Comparison of ENCODE assay signal across 25 cellular contexts in the genomic region with DNA sequence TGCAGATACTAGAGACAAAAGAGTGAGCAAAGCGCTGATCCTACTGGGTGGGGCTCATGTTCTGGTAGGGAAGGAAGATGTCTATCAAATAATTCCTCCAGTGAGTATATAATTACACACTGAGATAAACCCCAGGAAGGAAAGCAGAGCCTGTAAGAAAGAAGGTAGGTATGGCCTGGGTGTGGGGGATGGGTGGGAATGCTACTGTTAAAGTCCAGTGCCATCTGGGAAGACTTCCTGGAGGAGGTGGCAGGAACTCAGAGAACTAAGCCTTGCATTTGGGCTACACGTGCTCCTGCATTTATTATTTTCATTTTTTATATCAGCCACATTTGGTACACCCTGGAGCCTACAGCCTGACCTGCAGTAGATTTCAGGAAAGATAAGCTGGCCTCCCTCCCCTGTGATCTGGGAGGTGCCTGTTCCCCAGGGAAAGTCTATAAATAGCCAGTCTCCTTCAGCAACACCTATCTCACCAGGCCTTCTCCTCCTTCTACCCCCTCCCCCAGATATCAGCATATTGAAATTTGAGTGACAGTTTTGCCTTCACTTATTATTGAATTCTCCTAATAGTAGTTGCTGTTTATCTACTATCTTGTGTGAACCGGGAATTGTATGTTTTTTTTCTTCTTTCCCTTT. TPM values are rescaled to one million over a fixed set of nuclear protein-coding genes. Genes with fewer than 3 reads are reported as not detected.
A peak's percentile ranks its signal among the peaks of the same experiment; 100 is the strongest.
DNase-seq lines count a peak whose midpoint lies in the region; ATAC-seq and FAIRE-seq lines count a peak whose summit lies in the region.
"Had no signal": no experiment of that assay in that cellular context is flagged by ENCODE, and none has a peak within 500 bp of the region (broad histone marks: within the 10 kb centered on the region; RNA-seq: fewer than 3 reads in every experiment).

No MANE protein-coding gene starts in this region.

- H3K36me3 ChIP-seq in small intestine (ENCODE audit: control insufficient read depth in 2 of 2, insufficient read depth in 2 of 2, low read length in 2 of 2): no peaks in the 10 kb centered on the region
- H3K36me3 ChIP-seq: cardiac muscle cell, neutrophil, spleen, stomach had no signal

- H3K27ac ChIP-seq in epithelial cell of prostate (peak overlapping the region; percentile 23), small intestine (ENCODE audit: low read depth in 1 of 2, low read length in 1 of 2) (no peak overlapping the region)
- H3K27ac ChIP-seq: cardiac muscle cell, neutrophil, spleen, stomach had no signal

- H3K27me3 ChIP-seq in small intestine (ENCODE audit: control insufficient read depth in 2 of 2, insufficient read depth in 2 of 2, low read length in 2 of 2): no peaks in the 10 kb centered on the region
- H3K27me3 ChIP-seq: cardiac muscle cell, neutrophil, stomach had no signal

- no peaks in the 10 kb centered on the region for H3K9me3 ChIP-seq in small intestine (ENCODE audit: control insufficient read depth, low read depth)
- H3K9me3 ChIP-seq: neutrophil had no signal

- ATAC-seq in HG03520 (IDR thresholded peaks at IDR 0.05; ENCODE audit: unreplicated experiment) (no peak), GM21717 (IDR thresholded peaks at IDR 0.05; ENCODE audit: unreplicated experiment) (no peak)

- FAIRE-seq in small intestine (lab: Jason Lieb, UNC): no peak
- FAIRE-seq: D721Med, GM18507 had no signal

- no peaks in the 10 kb centered on the region for H3K4me1 ChIP-seq in small intestine (ENCODE audit: control insufficient read depth in 2 of 2, insufficient read depth in 1 of 2, low read depth in 1 of 2, low read length in 1 of 2)

- 35 to 37% (median 35%) methylated on average over 3 of the region's 3 CpGs for WGBS in small intestine, 3 donors

- H3K4me3 ChIP-seq in small intestine (ENCODE audit: low read depth in 1 of 2, low read length in 2 of 2): no peak overlapping the region
- H3K4me3 ChIP-seq: cardiac muscle cell, spleen, stomach had no signal

- DNase-seq in NCI-H146 treated with DMSO at 0.1 percent for 48 hours (lab: John Stamatoyannopoulos, UW; ENCODE audit: unreplicated experiment) (peak; percentile 8), NCI-H146 (lab: John Stamatoyannopoulos, UW) (no peak), NCI-H69 (lab: John Stamatoyannopoulos, UW) (peak; percentile 67), epithelial cell of prostate (ENCODE audit: low read depth, low spot score) (no peak), small intestine (peak; percentile 59), activated gamma-delta T cell (lab: John Stamatoyannopoulos, UW) (no peak)
- DNase-seq: 8988T; activated CD8-positive, alpha-beta memory T cell treated with anti-CD3 and anti-CD28 coated beads, Interleukin-2, amount 50 U/mL, for 48 hours; amygdala; dermis blood vessel endothelial cell; foreskin fibroblast; immature natural killer cell; KG1; NCI-H2029; SHP77 treated with DMSO at 0.1 percent for 48 hours; stimulated activated CD4-positive, alpha-beta T cell treated with anti-CD3 and anti-CD28 coated beads, Interleukin-4, amount 100 ng/mL, for 4 hours; stomach had no signal

RNA-seq across cellular contexts. Expression of gene ATP2C2, which starts 11.5 kb away (rescaled TPM):
- polyA plus RNA-seq in small intestine: 10 to 100 TPM in 1 of 3 donors, 1 to 10 TPM in 2; 4.0 to 45.7 (median 5.1) TPM
- polyA plus RNA-seq: BJ, immature natural killer cell had no signal

Comparison
In these comparisons a context has a peak if more than half of its experiments do, and no peak if none do; other contexts are left out.
1. DNase-seq: peak in NCI-H146 treated with DMSO at 0.1 percent for 48 hours (single experiment), NCI-H69 (single experiment) and small intestine (single experiment); none in NCI-H146 (single experiment), epithelial cell of prostate (single experiment) and activated gamma-delta T cell (single experiment).